ENCODE assay signal across 24 cellular contexts in the genomic region with DNA sequence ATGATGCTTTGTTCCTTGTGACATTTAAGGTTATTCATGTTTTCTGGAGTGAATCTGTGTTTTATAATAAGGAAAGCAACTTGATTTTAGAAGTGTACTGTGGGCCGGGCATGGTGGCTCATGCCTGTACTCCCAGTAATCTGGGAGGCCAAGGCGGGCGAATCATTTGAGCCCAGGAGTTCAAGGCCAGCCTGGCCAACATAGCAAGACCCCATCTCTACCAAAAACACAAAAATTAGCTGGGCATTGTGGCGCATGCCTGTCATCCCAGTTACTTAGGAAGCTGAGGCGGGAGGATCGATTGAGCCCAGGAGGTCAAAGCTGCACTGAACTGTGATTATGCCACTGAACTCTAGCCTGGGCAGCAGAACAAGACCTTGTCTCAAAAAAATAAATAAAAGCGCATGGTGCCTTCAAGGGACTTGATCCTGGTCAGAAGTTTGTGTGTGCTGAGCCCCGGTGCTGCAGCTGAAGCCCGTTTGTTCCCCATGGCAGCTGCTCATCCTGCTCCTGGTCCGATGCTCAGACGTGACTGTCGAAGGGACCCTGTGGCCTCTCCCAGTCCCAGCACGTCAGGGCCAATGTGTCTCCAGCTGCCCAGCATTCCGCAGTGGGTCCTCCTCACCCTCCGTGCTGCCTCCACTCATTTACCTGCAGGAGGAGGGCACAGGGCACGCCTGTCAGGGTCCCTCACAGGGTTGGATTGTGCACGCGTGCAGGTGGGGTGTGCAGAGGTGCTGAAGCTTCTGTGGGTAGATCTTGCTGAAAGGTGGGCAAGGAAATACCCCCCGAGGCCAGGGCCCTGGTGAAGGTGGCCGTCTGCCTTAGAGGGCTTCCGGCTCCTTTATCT. TPM values are rescaled to one million over a fixed set of nuclear protein-coding genes. Genes with fewer than 3 reads are reported as not detected.
DNase-seq lines count a peak whose midpoint lies in the region; ATAC-seq and TF ChIP-seq lines count a peak whose summit lies in the region.
"Had no signal": no experiment of that assay in that cellular context is flagged by ENCODE, and none has a peak within 500 bp of the region (broad histone marks: within the 10 kb centered on the region; RNA-seq: fewer than 3 reads in every experiment).

No MANE protein-coding gene starts in this region.

- CTCF ChIA-PET in CD4-positive, alpha-beta T cell (lab: Charles Lee) = no interaction called here

- peak overlapping the region; percentile 94 for H3K23ac ChIP-seq in neuronal stem cell (ENCODE audit: low read depth, low read length, poor library complexity)

- POLR2A ChIA-PET in CD4-positive, alpha-beta T cell (lab: Charles Lee) = no interaction called here

- no peak for ATAC-seq in CD4-positive, alpha-beta T cell (ENCODE audit: poor library complexity)
- ATAC-seq in HG03442 (IDR thresholded peaks at IDR 0.05; ENCODE audit: unreplicated experiment) = no peak
- ATAC-seq in HG03280 (IDR thresholded peaks at IDR 0.05; ENCODE audit: unreplicated experiment) = no peak
- ATAC-seq: GM23338 had no signal

- no peaks in the 10 kb centered on the region for H3K9me3 ChIP-seq in WERI-Rb-1 (ENCODE audit: severe bottlenecking)
- H3K9me3 ChIP-seq in neuronal stem cell (replicated peaks in 1 of 2; ENCODE audit: control insufficient read depth in 2 of 2, insufficient read depth in 1 of 2, low read depth in 1 of 2, low read length in 2 of 2) = no peaks in the 10 kb centered on the region
- H3K9me3 ChIP-seq in CD4-positive, alpha-beta T cell (ENCODE audit: control insufficient read depth, low read length) = no peaks in the 10 kb centered on the region

- H3K36me3 Mint-ChIP-seq in chondrocyte (ENCODE audit: low read depth) = peaks cover 25% of the 10 kb centered on the region
- H3K36me3 Mint-ChIP-seq in CD4-positive, alpha-beta T cell (ENCODE audit: low read depth) = peaks cover 72% of the 10 kb centered on the region

- intact Hi-C loops in CD4-positive, alpha-beta T cell (cut with DNase I, micrococcal nuclease) = no loop called here

- no peaks in the 10 kb centered on the region for H3K4me1 ChIP-seq in neuronal stem cell (ENCODE audit: control insufficient read depth in 2 of 2, insufficient read depth in 1 of 2, low read depth in 1 of 2, low read length in 2 of 2)

- no peak overlapping the region for H3K4me3 ChIP-seq in WERI-Rb-1 (ENCODE audit: low read depth, low read length)
- peak overlapping the region in 1 of 2 donors; percentile 46 for H3K4me3 ChIP-seq in neuronal stem cell (ENCODE audit: low read length in 2 of 2)
- H3K4me3 ChIP-seq: GM23338 had no signal

- peak overlapping the region; percentile 69 for H3K18ac ChIP-seq in neuronal stem cell (ENCODE audit: low read length)

- no peaks in the 10 kb centered on the region for H3K27me3 ChIP-seq in WERI-Rb-1 (ENCODE audit: insufficient read depth, low read depth, severe bottlenecking)
- H3K27me3 ChIP-seq in neuronal stem cell (ENCODE audit: control insufficient read depth in 3 of 3, insufficient read depth in 3 of 3, low read depth in 1 of 3, low read length in 3 of 3) = no peaks in the 10 kb centered on the region
- no peaks in the 10 kb centered on the region for H3K27me3 ChIP-seq in CD4-positive, alpha-beta T cell (ENCODE audit: control insufficient read depth, insufficient read depth, low read length)

- H3K4me2 ChIP-seq in neuronal stem cell (ENCODE audit: insufficient read depth, low read length, poor library complexity, severe bottlenecking) = no peak overlapping the region
- H3K4me2 ChIP-seq: GM23338 had no signal

- peaks cover 5% of the 10 kb centered on the region for H3K79me1 ChIP-seq in neuronal stem cell (ENCODE audit: low read depth, low read length)

- peak overlapping the region; percentile 78 for H4K8ac ChIP-seq in neuronal stem cell (ENCODE audit: low read depth, low read length)

- H3K36me3 ChIP-seq in WERI-Rb-1 (peaks cover 71% of the 10 kb centered on the region), neuronal stem cell (replicated peaks in 1 of 2; ENCODE audit: control insufficient read depth in 2 of 2, insufficient read depth in 2 of 2, low read length in 2 of 2) (peaks cover 27 to 87% of the 10 kb centered on the region in 2 donors)

- WGBS in neuronal stem cell (ENCODE audit: extremely low coverage in 2 of 2, insufficient read length in 2 of 2, insufficient replicate concordance in 1 of 2), 2 donors = no CpG with 5 or more reads among the region's 21 CpGs

- no peak overlapping the region for H3K9ac ChIP-seq in neuronal stem cell (ENCODE audit: low read depth, low read length, poor library complexity)

- H2BK15ac ChIP-seq in neuronal stem cell (ENCODE audit: low read length) = no peak overlapping the region

- H3K27me3 Mint-ChIP-seq in chondrocyte (ENCODE audit: low read depth) = no peaks in the 10 kb centered on the region
- no peaks in the 10 kb centered on the region for H3K27me3 Mint-ChIP-seq in CD4-positive, alpha-beta T cell
- H3K27me3 Mint-ChIP-seq: B cell, IgD-negative memory B cell had no signal

- no peaks in the 10 kb centered on the region for H3K9me3 Mint-ChIP-seq in chondrocyte (ENCODE audit: low read depth)
- H3K9me3 Mint-ChIP-seq in CD4-positive, alpha-beta T cell = no peaks in the 10 kb centered on the region
- H3K9me3 Mint-ChIP-seq: CD8-positive, alpha-beta memory T cell; GM23338; H9; IgD-negative memory B cell had no signal

- peak overlapping the region; percentile 61 for H3K4ac ChIP-seq in neuronal stem cell (ENCODE audit: low read length)

- in situ Hi-C loops in GM13977 (cut with MboI; ENCODE audit: low pct_unique_long_range_greater_than_20kb, low sequenced_read_pairs, unreplicated experiment) = no loop called here

- no peak overlapping the region for H2AFZ ChIP-seq in neuronal stem cell (ENCODE audit: low read length)
- H2AFZ ChIP-seq: GM23338 had no signal

- H2AK5ac ChIP-seq in neuronal stem cell (ENCODE audit: low read depth, low read length) = no peak overlapping the region

- DNase-seq in WERI-Rb-1 = no peak
- peak; percentile 86 for DNase-seq in chondrocyte (ENCODE audit: low spot score)
- DNase-seq in neuronal stem cell (ENCODE audit: low spot score) = no peak
- no peak for DNase-seq in GM13977 (ENCODE audit: low spot score)
- no peak for DNase-seq in CD4-positive, alpha-beta T cell
- DNase-seq: DMS79 treated with DMSO at 0.1 percent for 48 hours, H9, NCI-H1048, NCI-H1417, NCI-H1694 treated with DMSO at 0.1 percent for 48 hours, NCI-H2081, NCI-H2171, NCI-H226, NCI-H510A, NCI-H69, RPMI8226, SHP77 had no signal

- H3K14ac ChIP-seq in neuronal stem cell (ENCODE audit: low read length) = no peak overlapping the region

- H2BK12ac ChIP-seq in neuronal stem cell (ENCODE audit: low read length) = no peak overlapping the region

- H2BK120ac ChIP-seq in neuronal stem cell (ENCODE audit: low read depth, low read length) = no peak overlapping the region

- no peak overlapping the region for H3K4me3 Mint-ChIP-seq in chondrocyte (ENCODE audit: unreplicated experiment)
- no peak overlapping the region for H3K4me3 Mint-ChIP-seq in CD4-positive, alpha-beta T cell
- H3K4me3 Mint-ChIP-seq: B cell; CD8-positive, alpha-beta memory T cell; GM23338; H9; IgD-negative memory B cell had no signal

- H2BK5ac ChIP-seq in neuronal stem cell (ENCODE audit: low read length) = no peak overlapping the region

- TF ChIP-seq CTCF in WERI-Rb-1 (IDR thresholded peaks at IDR 0.05; ENCODE audit: low read depth, low read length) = no peak
- TF ChIP-seq CTCF in chondrocyte (IDR thresholded peaks at IDR 0.05) = no peak
- no peak for TF ChIP-seq CTCF in GM13977 (IDR thresholded peaks at IDR 0.05; ENCODE audit: extremely low read depth, insufficient read depth, missing control alignments)
- no peak for TF ChIP-seq CTCF in CD4-positive, alpha-beta T cell (IDR thresholded peaks at IDR 0.05)

- H3K4me1 Mint-ChIP-seq in chondrocyte (ENCODE audit: low read depth) = no peaks in the 10 kb centered on the region
- no peaks in the 10 kb centered on the region for H3K4me1 Mint-ChIP-seq in CD4-positive, alpha-beta T cell (ENCODE audit: low read depth)
- H3K4me1 Mint-ChIP-seq: B cell; CD8-positive, alpha-beta memory T cell; IgD-negative memory B cell had no signal

- H3K27ac Mint-ChIP-seq in chondrocyte (ENCODE audit: unreplicated experiment) = no peak overlapping the region
- H3K27ac Mint-ChIP-seq in CD4-positive, alpha-beta T cell = no peak overlapping the region
- H3K27ac Mint-ChIP-seq: B cell; CD8-positive, alpha-beta memory T cell; GM23338; H9; IgD-negative memory B cell had no signal

- H4K91ac ChIP-seq in neuronal stem cell (ENCODE audit: low read depth, low read length, poor library complexity) = peak overlapping the region; percentile 83

- H3K27ac ChIP-seq in WERI-Rb-1 (peak overlapping the region; percentile 66), neuronal stem cell (replicated peaks; ENCODE audit: low read length) (no peak overlapping the region)
- H3K27ac ChIP-seq in CD4-positive, alpha-beta T cell (ENCODE audit: low read depth, low read length) = no peak overlapping the region
- H3K27ac ChIP-seq: C4-2B had no signal

RNA-seq across cellular contexts. Expression of a gene that starts 18.3 kb away (rescaled TPM):
- 42.2 to 53.5 TPM (median 50.3 TPM) in 3 replicates for total RNA-seq in chondrocyte
- 50.6 TPM for polyA plus RNA-seq in neuronal stem cell (2013, experiment 1 of 2)
- 48.4 TPM for polyA plus RNA-seq in neuronal stem cell (2013, experiment 2 of 2)
- total RNA-seq in CD4-positive, alpha-beta T cell = 10 to 100 TPM; 78.5 to 85.1 TPM

RNA-seq across cellular contexts. Expression of a gene that starts 34.1 kb away (rescaled TPM):
- 130 to 171 TPM (median 170 TPM) in 3 replicates for total RNA-seq in chondrocyte
- polyA plus RNA-seq in neuronal stem cell (2013, experiment 1 of 2) = 31.3 TPM
- 32.4 TPM for polyA plus RNA-seq in neuronal stem cell (2013, experiment 2 of 2)
- 10 to 100 TPM; 26.3 to 27.5 TPM for total RNA-seq in CD4-positive, alpha-beta T cell
